In the genomic region with DNA sequence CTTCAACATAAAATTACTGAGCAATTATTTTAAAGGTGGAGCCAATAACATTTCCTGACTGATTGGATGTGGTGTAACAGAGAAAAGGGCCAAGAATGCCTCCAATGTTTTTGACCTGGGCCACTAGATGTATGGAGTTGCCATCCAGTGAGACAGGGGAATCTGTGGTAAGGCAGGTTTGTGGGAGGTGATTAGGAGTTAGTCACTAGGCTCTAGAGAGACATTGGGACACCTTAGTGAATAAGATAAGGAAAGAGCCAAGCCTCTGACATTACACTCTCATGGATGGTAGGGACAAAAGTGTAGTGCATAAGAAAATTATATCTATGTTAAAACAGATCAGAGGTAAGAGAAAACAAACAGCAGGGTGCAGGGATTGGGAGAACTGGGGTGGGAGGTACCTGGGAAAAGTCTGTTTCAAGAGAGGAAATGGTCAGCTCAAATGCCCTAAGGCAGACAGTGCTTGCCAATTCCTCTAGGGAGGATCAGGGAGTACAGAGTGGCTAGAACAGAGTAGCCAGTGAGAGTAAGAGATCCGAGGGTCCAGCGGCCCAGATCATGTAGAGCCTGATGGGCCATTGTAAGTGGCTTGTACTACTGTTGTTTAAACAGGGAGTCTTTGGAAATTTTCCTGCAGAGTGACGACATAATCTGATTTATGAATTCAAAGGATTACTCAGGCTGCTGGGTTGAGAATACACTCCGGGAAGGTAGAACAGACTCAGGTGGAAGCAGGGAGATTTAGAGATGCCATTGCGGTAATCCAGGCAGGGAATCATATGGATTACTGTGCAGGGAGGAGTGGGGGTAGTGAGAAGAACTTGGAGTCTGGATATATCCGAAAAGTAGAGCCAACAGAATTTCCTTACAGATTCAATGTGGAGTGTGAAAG, we compare ENCODE assay signal across 1 cellular context.
TF ChIP-seq lines count a peak whose summit lies in the region.

No MANE protein-coding gene starts in this region.

TF ChIP-seq in GM23338, 12 proteins besides CTCF, POLR2A, EP300 and RAD21 (continued from another document):
- TF ChIP-seq, protein P1, sequence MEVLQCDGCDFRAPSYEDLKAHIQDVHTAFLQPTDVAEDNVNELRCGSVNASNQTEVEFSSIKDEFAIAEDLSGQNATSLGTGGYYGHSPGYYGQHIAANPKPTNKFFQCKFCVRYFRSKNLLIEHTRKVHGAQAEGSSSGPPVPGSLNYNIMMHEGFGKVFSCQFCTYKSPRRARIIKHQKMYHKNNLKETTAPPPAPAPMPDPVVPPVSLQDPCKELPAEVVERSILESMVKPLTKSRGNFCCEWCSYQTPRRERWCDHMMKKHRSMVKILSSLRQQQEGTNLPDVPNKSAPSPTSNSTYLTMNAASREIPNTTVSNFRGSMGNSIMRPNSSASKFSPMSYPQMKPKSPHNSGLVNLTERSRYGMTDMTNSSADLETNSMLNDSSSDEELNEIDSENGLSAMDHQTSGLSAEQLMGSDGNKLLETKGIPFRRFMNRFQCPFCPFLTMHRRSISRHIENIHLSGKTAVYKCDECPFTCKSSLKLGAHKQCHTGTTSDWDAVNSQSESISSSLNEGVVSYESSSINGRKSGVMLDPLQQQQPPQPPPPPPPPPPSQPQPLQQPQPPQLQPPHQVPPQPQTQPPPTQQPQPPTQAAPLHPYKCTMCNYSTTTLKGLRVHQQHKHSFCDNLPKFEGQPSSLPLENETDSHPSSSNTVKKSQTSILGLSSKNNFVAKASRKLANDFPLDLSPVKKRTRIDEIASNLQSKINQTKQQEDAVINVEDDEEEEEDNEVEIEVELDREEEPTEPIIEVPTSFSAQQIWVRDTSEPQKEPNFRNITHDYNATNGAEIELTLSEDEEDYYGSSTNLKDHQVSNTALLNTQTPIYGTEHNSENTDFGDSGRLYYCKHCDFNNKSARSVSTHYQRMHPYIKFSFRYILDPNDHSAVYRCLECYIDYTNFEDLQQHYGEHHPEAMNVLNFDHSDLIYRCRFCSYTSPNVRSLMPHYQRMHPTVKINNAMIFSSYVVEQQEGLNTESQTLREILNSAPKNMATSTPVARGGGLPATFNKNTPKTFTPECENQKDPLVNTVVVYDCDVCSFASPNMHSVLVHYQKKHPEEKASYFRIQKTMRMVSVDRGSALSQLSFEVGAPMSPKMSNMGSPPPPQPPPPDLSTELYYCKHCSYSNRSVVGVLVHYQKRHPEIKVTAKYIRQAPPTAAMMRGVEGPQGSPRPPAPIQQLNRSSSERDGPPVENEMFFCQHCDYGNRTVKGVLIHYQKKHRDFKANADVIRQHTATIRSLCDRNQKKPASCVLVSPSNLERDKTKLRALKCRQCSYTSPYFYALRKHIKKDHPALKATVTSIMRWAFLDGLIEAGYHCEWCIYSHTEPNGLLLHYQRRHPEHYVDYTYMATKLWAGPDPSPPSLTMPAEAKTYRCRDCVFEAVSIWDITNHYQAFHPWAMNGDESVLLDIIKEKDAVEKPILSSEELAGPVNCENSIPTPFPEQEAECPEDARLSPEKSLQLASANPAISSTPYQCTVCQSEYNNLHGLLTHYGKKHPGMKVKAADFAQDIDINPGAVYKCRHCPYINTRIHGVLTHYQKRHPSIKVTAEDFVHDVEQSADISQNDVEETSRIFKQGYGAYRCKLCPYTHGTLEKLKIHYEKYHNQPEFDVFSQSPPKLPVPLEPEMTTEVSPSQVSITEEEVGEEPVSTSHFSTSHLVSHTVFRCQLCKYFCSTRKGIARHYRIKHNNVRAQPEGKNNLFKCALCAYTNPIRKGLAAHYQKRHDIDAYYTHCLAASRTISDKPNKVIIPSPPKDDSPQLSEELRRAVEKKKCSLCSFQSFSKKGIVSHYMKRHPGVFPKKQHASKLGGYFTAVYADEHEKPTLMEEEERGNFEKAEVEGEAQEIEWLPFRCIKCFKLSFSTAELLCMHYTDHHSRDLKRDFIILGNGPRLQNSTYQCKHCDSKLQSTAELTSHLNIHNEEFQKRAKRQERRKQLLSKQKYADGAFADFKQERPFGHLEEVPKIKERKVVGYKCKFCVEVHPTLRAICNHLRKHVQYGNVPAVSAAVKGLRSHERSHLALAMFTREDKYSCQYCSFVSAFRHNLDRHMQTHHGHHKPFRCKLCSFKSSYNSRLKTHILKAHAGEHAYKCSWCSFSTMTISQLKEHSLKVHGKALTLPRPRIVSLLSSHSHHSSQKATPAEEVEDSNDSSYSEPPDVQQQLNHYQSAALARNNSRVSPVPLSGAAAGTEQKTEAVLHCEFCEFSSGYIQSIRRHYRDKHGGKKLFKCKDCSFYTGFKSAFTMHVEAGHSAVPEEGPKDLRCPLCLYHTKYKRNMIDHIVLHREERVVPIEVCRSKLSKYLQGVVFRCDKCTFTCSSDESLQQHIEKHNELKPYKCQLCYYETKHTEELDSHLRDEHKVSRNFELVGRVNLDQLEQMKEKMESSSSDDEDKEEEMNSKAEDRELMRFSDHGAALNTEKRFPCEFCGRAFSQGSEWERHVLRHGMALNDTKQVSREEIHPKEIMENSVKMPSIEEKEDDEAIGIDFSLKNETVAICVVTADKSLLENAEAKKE (CRISPR knock-in tag; IDR thresholded peaks at IDR 0.05), result no peak
- TF ChIP-seq ZNF331 (CRISPR knock-in tag; IDR thresholded peaks at IDR 0.05; ENCODE audit: low read depth) (no peak), EZH2phosphoT487 (IDR thresholded peaks at IDR 0.05; ENCODE audit: unreplicated experiment) (no peak), CREB1 (CRISPR knock-in tag; IDR thresholded peaks at IDR 0.05; ENCODE audit: low read depth) (no peak)
